Comparison of ENCODE assay signal across 23 cellular contexts in the genomic region with DNA sequence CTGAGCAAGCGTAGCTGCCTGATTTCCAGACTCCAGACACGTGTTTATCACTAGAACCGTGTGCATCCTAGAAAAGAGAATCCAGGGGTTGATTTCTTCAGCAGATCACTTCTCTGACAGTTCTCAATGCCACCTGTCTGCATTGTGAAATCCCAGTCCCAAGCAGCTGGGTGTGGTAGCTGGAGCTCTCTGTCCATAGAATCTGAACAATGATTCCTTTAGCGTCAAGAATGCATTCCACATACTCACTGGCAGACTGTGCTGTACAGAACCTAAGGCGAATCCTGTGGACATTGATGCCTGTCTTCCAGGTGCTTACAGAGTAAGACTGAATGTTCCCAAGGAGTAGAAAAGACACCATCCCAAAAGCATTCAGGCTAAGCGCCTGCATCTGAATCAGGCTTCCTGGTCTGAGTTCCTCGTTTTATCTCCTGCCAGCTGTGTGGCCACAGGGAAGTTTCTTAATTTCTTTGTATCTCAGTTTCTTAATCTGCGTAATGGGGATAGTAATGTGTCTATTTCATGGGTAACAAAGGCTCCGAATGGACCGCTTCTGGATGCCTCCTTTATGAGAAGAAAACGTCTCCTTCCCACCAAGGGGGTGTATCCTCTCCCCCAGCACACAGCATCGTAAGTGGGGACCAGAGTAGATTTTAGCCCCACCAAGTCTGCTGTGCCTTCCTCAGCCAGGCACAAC. TPM values are rescaled to one million over a fixed set of nuclear protein-coding genes. Genes with fewer than 3 reads are reported as not detected.
DNase-seq lines count a peak whose midpoint lies in the region; ATAC-seq and TF ChIP-seq lines count a peak whose summit lies in the region.
"Had no signal": no experiment of that assay in that cellular context is flagged by ENCODE, and none has a peak within 500 bp of the region (broad histone marks: within the 10 kb centered on the region; RNA-seq: fewer than 3 reads in every experiment).

No MANE protein-coding gene starts in this region.

- H3K27ac Mint-ChIP-seq in Caco-2 (ENCODE audit: unreplicated experiment): no peak overlapping the region
- H3K27ac Mint-ChIP-seq in activated T-cell treated with anti-CD3 and anti-CD28 coated beads, Interleukin-2, amount 50 U/mL, for 72 hours: no peak overlapping the region
- no peak overlapping the region for H3K27ac Mint-ChIP-seq in activated CD8-positive, alpha-beta T cell treated with anti-CD3 and anti-CD28 coated beads, Interleukin-2, amount 10 ng/mL, durations not matched to agents 7 days and 5 days
- H3K27ac Mint-ChIP-seq: activated CD4-positive, alpha-beta T cell treated with anti-CD3 and anti-CD28 coated beads, Interleukin-2, amount 10 ng/mL, durations not matched to agents 24 days and 14 days; activated T-helper 1 cell treated with anti-CD3 and anti-CD28 coated beads, Interleukin-12 subunit alpha, Interleukin-12 subunit beta, Interleukin-2, Interleukin-4 antibody, amounts not matched to agents 30 ng/mL and 10 ng/mL and 1 ng/mL, durations not matched to agents 14 hours and 24 hours and 36 hours; CD4-positive, alpha-beta T cell; IgD-negative memory B cell; naive B cell; stimulated activated naive B cell treated with anti-CD40 and anti-IgM and Interleukin-4, amounts not matched to agents 10 μg/mL and 1 μg/mL and 100 μg/mL, for 72 hours; T-helper 2 cell treated with Interferon-gamma antibody and Interleukin-4, amounts not matched to agents 5 μg/mL and 100 μg/mL, for 36 hours had no signal

- no peak overlapping the region for H3K4me3 Mint-ChIP-seq in Caco-2 (ENCODE audit: unreplicated experiment)
- H3K4me3 Mint-ChIP-seq in activated T-cell treated with anti-CD3 and anti-CD28 coated beads, Interleukin-2, amount 50 U/mL, for 72 hours: no peak overlapping the region
- no peak overlapping the region for H3K4me3 Mint-ChIP-seq in activated CD8-positive, alpha-beta T cell treated with anti-CD3 and anti-CD28 coated beads, Interleukin-2, amount 10 ng/mL, durations not matched to agents 7 days and 5 days
- H3K4me3 Mint-ChIP-seq: activated CD4-positive, alpha-beta T cell treated with anti-CD3 and anti-CD28 coated beads, Interleukin-2, amount 10 ng/mL, durations not matched to agents 24 days and 14 days; activated T-helper 1 cell treated with anti-CD3 and anti-CD28 coated beads, Interleukin-12 subunit alpha, Interleukin-12 subunit beta, Interleukin-2, Interleukin-4 antibody, amounts not matched to agents 30 ng/mL and 10 ng/mL and 1 ng/mL, durations not matched to agents 14 hours and 24 hours and 36 hours; CD4-positive, alpha-beta T cell; IgD-negative memory B cell; naive B cell; stimulated activated naive B cell treated with anti-CD40 and anti-IgM and Interleukin-4, amounts not matched to agents 10 μg/mL and 1 μg/mL and 100 μg/mL, for 72 hours; T-helper 2 cell treated with Interferon-gamma antibody and Interleukin-4, amounts not matched to agents 5 μg/mL and 100 μg/mL, for 36 hours had no signal

- no peaks in the 10 kb centered on the region for H3K79me2 ChIP-seq in hepatocyte

- no peak overlapping the region for H3K4me3 ChIP-seq in Caco-2 (ENCODE audit: low read depth, low read length)
- no peak overlapping the region for H3K4me3 ChIP-seq in Panc1 (ENCODE audit: low read depth in 2 of 2, low read length in 2 of 2)
- H3K4me3 ChIP-seq in hepatocyte: no peak overlapping the region
- no peak overlapping the region for H3K4me3 ChIP-seq in gastrocnemius medialis

- H3K9me3 ChIP-seq in Caco-2 (peaks cover 6% of the 10 kb centered on the region; the same call in 1 of the 2 replicates), Panc1 (ENCODE audit: control insufficient read depth, insufficient read depth, low read depth, low read length) (no peaks in the 10 kb centered on the region), hepatocyte (ENCODE audit: low read depth) (no peaks in the 10 kb centered on the region), gastrocnemius medialis (no peaks in the 10 kb centered on the region)

- in situ Hi-C loops in Panc1 (cut with HindIII; ENCODE audit: low pct_unique_long_range_greater_than_20kb, low sequenced_read_pairs): no loop called here
- in situ Hi-C loops in gastrocnemius medialis (cut with MboI; ENCODE audit: low sequenced_read_pairs in 4 of 4): no loop called here

- peaks cover 19% of the 10 kb centered on the region for H3K4me1 ChIP-seq in Caco-2
- peaks cover 8% of the 10 kb centered on the region for H3K4me1 ChIP-seq in Panc1 (ENCODE audit: control insufficient read depth, insufficient read depth, low read length)
- H3K4me1 ChIP-seq in hepatocyte (ENCODE audit: insufficient read depth): peaks cover 18% of the 10 kb centered on the region
- H3K4me1 ChIP-seq in gastrocnemius medialis: peaks cover 15% of the 10 kb centered on the region in 2 donors

- BruUV-seq in Caco-2 (replicated peaks; lab: Mats Ljungman, UMichigan): no TSS peak
- BruUV-seq in Panc1 (replicated peaks; lab: Mats Ljungman, UMichigan): no TSS peak

- H2AFZ ChIP-seq in hepatocyte: no peak overlapping the region

- H3K9me3 Mint-ChIP-seq in Caco-2 (ENCODE audit: unreplicated experiment): peaks cover 6% of the 10 kb centered on the region
- H3K9me3 Mint-ChIP-seq in activated T-cell treated with anti-CD3 and anti-CD28 coated beads, Interleukin-2, amount 50 U/mL, for 72 hours: peaks cover 0 to 1% of the 10 kb centered on the region in 2 donors
- peaks cover 4% of the 10 kb centered on the region for H3K9me3 Mint-ChIP-seq in activated CD8-positive, alpha-beta T cell treated with anti-CD3 and anti-CD28 coated beads, Interleukin-2, amount 10 ng/mL, durations not matched to agents 7 days and 5 days (ENCODE audit: insufficient read depth)
- H3K9me3 Mint-ChIP-seq: activated T-helper 1 cell treated with anti-CD3 and anti-CD28 coated beads, Interleukin-12 subunit alpha, Interleukin-12 subunit beta, Interleukin-2, Interleukin-4 antibody, amounts not matched to agents 30 ng/mL and 10 ng/mL and 1 ng/mL, durations not matched to agents 14 hours and 24 hours and 36 hours; T-helper 2 cell treated with Interferon-gamma antibody and Interleukin-4, amounts not matched to agents 5 μg/mL and 100 μg/mL, for 36 hours had no signal

- ATAC-seq in Panc1 (peak; percentile 38; the same call in 1 of the 2 replicates), gastrocnemius medialis (peak; percentile 89 to 96)
- no peak for ATAC-seq in activated T-cell treated with anti-CD3 and anti-CD28 coated beads, Interleukin-2, amount 50 U/mL, for 72 hours (replicated peaks in 1 of 2)
- no peak for ATAC-seq in activated CD8-positive, alpha-beta T cell treated with anti-CD3 and anti-CD28 coated beads, Interleukin-2, amount 10 ng/mL, durations not matched to agents 7 days and 5 days
- ATAC-seq: SK-N-SH treated with all-trans-retinoic acid at 6 μM for 48 hours; stimulated activated naive B cell treated with anti-CD40 and anti-IgM and Interleukin-4, amounts not matched to agents 10 μg/mL and 1 μg/mL and 100 μg/mL, for 72 hours had no signal

- peaks cover 26% of the 10 kb centered on the region for H3K4me1 Mint-ChIP-seq in Caco-2 (ENCODE audit: low read depth, unreplicated experiment)
- H3K4me1 Mint-ChIP-seq in activated T-cell treated with anti-CD3 and anti-CD28 coated beads, Interleukin-2, amount 50 U/mL, for 72 hours (ENCODE audit: low read depth): no peaks in the 10 kb centered on the region
- H3K4me1 Mint-ChIP-seq in activated CD8-positive, alpha-beta T cell treated with anti-CD3 and anti-CD28 coated beads, Interleukin-2, amount 10 ng/mL, durations not matched to agents 7 days and 5 days (ENCODE audit: low read depth): peaks cover 4% of the 10 kb centered on the region
- H3K4me1 Mint-ChIP-seq: activated CD4-positive, alpha-beta T cell treated with anti-CD3 and anti-CD28 coated beads, Interleukin-2, amount 10 ng/mL, durations not matched to agents 24 days and 14 days; naive B cell; stimulated activated naive B cell treated with anti-CD40 and anti-IgM and Interleukin-4, amounts not matched to agents 10 μg/mL and 1 μg/mL and 100 μg/mL, for 72 hours had no signal

- CTCF ChIA-PET in Caco-2 (lab: Charles Lee): no interaction called here
- CTCF ChIA-PET in Panc1 (lab: Charles Lee): no interaction called here
- CTCF ChIA-PET in activated CD8-positive, alpha-beta T cell treated with anti-CD3 and anti-CD28 coated beads, Interleukin-2, amount 10 ng/mL, durations not matched to agents 7 days and 5 days (lab: Charles Lee): interaction anchor here (1.2 to 1.7 kb wide), 2 partner anchors 9 to 11 kb away, joined by 3 to 5 read pairs; a partner anchor contains a TSS

- POLR2A ChIA-PET in Caco-2 (lab: Charles Lee): interaction anchor here (1.0 kb wide), 1 partner anchor 10 kb away, joined by 4 read pairs; a partner anchor contains a TSS
- POLR2A ChIA-PET in Panc1 (lab: Charles Lee): interaction anchor here (0.7 kb wide), 1 partner anchor 10 kb away, joined by 3 read pairs; no protein-coding TSS in a partner anchor
- POLR2A ChIA-PET in activated CD8-positive, alpha-beta T cell treated with anti-CD3 and anti-CD28 coated beads, Interleukin-2, amount 10 ng/mL, durations not matched to agents 7 days and 5 days (lab: Charles Lee): no interaction called here

- H3K36me3 ChIP-seq in Caco-2 (ENCODE audit: control insufficient read depth, insufficient read depth, low read length) (no peaks in the 10 kb centered on the region), Panc1 (ENCODE audit: control insufficient read depth, insufficient read depth, low read length) (no peaks in the 10 kb centered on the region), hepatocyte (replicated peaks; ENCODE audit: insufficient read depth, low read depth) (no peaks in the 10 kb centered on the region), gastrocnemius medialis (no peaks in the 10 kb centered on the region)

- no peaks in the 10 kb centered on the region for H3K9me2 ChIP-seq in hepatocyte (replicated peaks; ENCODE audit: insufficient read depth)

- no peaks in the 10 kb centered on the region for H3K27me3 ChIP-seq in Caco-2 (replicated peaks; ENCODE audit: control insufficient read depth, insufficient read depth, low read length)
- H3K27me3 ChIP-seq in Panc1 (ENCODE audit: control insufficient read depth, insufficient read depth, low read length): no peaks in the 10 kb centered on the region
- no peaks in the 10 kb centered on the region for H3K27me3 ChIP-seq in hepatocyte
- no peaks in the 10 kb centered on the region for H3K27me3 ChIP-seq in gastrocnemius medialis

- H3K27ac ChIP-seq in Panc1 (ENCODE audit: low read length) (no peak overlapping the region), hepatocyte (peak overlapping the region; percentile 55), gastrocnemius medialis (peak overlapping the region; percentile 51 to 79 (median 67))
- H3K27ac ChIP-seq: VCaP had no signal

- H3K4me2 ChIP-seq in hepatocyte: no peak overlapping the region

- no peaks in the 10 kb centered on the region for H3K27me3 Mint-ChIP-seq in Caco-2 (ENCODE audit: insufficient read depth, unreplicated experiment)
- peaks cover 21% of the 10 kb centered on the region for H3K27me3 Mint-ChIP-seq in activated T-cell treated with anti-CD3 and anti-CD28 coated beads, Interleukin-2, amount 50 U/mL, for 72 hours (ENCODE audit: low read depth)
- H3K27me3 Mint-ChIP-seq in activated CD8-positive, alpha-beta T cell treated with anti-CD3 and anti-CD28 coated beads, Interleukin-2, amount 10 ng/mL, durations not matched to agents 7 days and 5 days (ENCODE audit: low read depth): peaks cover 38% of the 10 kb centered on the region
- H3K27me3 Mint-ChIP-seq: CD4-positive, alpha-beta T cell had no signal

- intact Hi-C loops in Caco-2 (cut with micrococcal nuclease; ENCODE audit: unreplicated experiment) (no loop called here), Panc1 (cut with micrococcal nuclease; ENCODE audit: unreplicated experiment) (no loop called here), gastrocnemius medialis (cut with DNase I; ENCODE audit: low total_unique reads) (no loop called here)

- peak; percentile 44 to 51 for DNase-seq in Caco-2
- DNase-seq in Panc1 (ENCODE audit: low read depth, low spot score): no peak
- DNase-seq in hepatocyte (ENCODE audit: low spot score): no peak
- DNase-seq in gastrocnemius medialis: peak; percentile 75 to 78
- no peak for DNase-seq in inferior parietal cortex (ENCODE audit: extremely low spot score)
- no peak for DNase-seq in activated T-cell treated with anti-CD3 and anti-CD28 coated beads, Interleukin-2, amount 50 U/mL, for 72 hours
- DNase-seq in activated CD8-positive, alpha-beta T cell treated with anti-CD3 and anti-CD28 coated beads, Interleukin-2, amount 10 ng/mL, durations not matched to agents 7 days and 5 days: no peak
- DNase-seq: activated CD4-positive, alpha-beta T cell treated with anti-CD3 and anti-CD28 coated beads, Interleukin-2, amount 10 ng/mL, durations not matched to agents 24 days and 14 days; activated naive CD4-positive, alpha-beta T cell treated with anti-CD3 and anti-CD28 coated beads, Interleukin-2, amount 50 U/mL, for 16 hours; amygdala; CD4-positive, alpha-beta T cell; cortex of kidney; kidney glomerular epithelial cell; MM.1S; naive B cell; stimulated activated CD4-positive, alpha-beta T cell treated with anti-CD3 and anti-CD28 coated beads, Interleukin-12 subunit alpha, Interleukin-12 subunit beta, amount 100 ng/mL, for 4 hours; stimulated activated CD4-positive, alpha-beta T cell treated with anti-CD3 and anti-CD28 coated beads, Interleukin-4, amount 100 ng/mL, for 24 hours; stimulated activated naive B cell treated with anti-CD40 and anti-IgM and Interleukin-4, amounts not matched to agents 10 μg/mL and 1 μg/mL and 100 μg/mL, for 72 hours had no signal

- TF ChIP-seq CTCF in Caco-2 (IDR thresholded peaks at IDR 0.05; ENCODE audit: insufficient read depth in 1 of 2, low read depth in 1 of 2, low read length in 1 of 2, severe bottlenecking in 1 of 2, unreplicated experiment in 1 of 2) (no peak), Panc1 (IDR thresholded peaks at IDR 0.05) (no peak), hepatocyte (IDR thresholded peaks at IDR 0.05; ENCODE audit: poor library complexity) (no peak), gastrocnemius medialis (IDR thresholded peaks at IDR 0.05 in 4 of 5, conservative IDR thresholded peaks at IDR 0.05 in 1 of 5) (no peak)

- no peaks in the 10 kb centered on the region for H4K20me1 ChIP-seq in hepatocyte (ENCODE audit: insufficient read depth, poor library complexity, severe bottlenecking)

- peak in 1 of 2 donors; percentile 5 for TF ChIP-seq POLR2A in gastrocnemius medialis (IDR thresholded peaks at IDR 0.05)

- WGBS in hepatocyte (ENCODE audit: low lambda C conversion rate, missing lambda C conversion rate): 78% methylated on average over 12 of the region's 12 CpGs

- no peaks in the 10 kb centered on the region for H3K36me3 Mint-ChIP-seq in Caco-2 (ENCODE audit: insufficient read depth, unreplicated experiment)
- peaks cover 2 to 4% of the 10 kb centered on the region in 2 donors for H3K36me3 Mint-ChIP-seq in activated T-cell treated with anti-CD3 and anti-CD28 coated beads, Interleukin-2, amount 50 U/mL, for 72 hours (ENCODE audit: insufficient read depth in 2 of 2)
- no peaks in the 10 kb centered on the region for H3K36me3 Mint-ChIP-seq in activated CD8-positive, alpha-beta T cell treated with anti-CD3 and anti-CD28 coated beads, Interleukin-2, amount 10 ng/mL, durations not matched to agents 7 days and 5 days (ENCODE audit: low read depth)
- H3K36me3 Mint-ChIP-seq: IgD-negative memory B cell, naive B cell had no signal

RNA-seq across cellular contexts. Expression of a gene that starts 10.4 kb away (rescaled TPM):
- total RNA-seq in Caco-2 (2022): 14.9 and 16.2 TPM in 2 replicates
- 43.3 TPM for total RNA-seq in Panc1 (2021; ENCODE audit: unreplicated experiment)
- polyA plus RNA-seq in Panc1 (2012; ENCODE audit: insufficient read length): 27.5 TPM
- 26.0 and 31.1 TPM in 2 replicates for total RNA-seq in hepatocyte
- 21.9 and 22.2 TPM in 2 replicates for polyA plus RNA-seq in hepatocyte
- total RNA-seq in gastrocnemius medialis: 10 to 100 TPM; 11.0 to 31.1 (median 17.3) TPM
- 10 to 100 TPM; 29.3 to 45.5 TPM for total RNA-seq in activated T-cell treated with anti-CD3 and anti-CD28 coated beads, Interleukin-2, amount 50 U/mL, for 72 hours
- 10 to 100 TPM; 22.7 to 24.4 TPM for total RNA-seq in activated CD8-positive, alpha-beta T cell treated with anti-CD3 and anti-CD28 coated beads, Interleukin-2, amount 10 ng/mL, durations not matched to agents 7 days and 5 days

Comparison
In these comparisons a context has a peak if more than half of its experiments do, and no peak if none do; other contexts are left out.
1. DNase-seq: peak in Caco-2 (2 of 2) and gastrocnemius medialis (2 of 2); none in Panc1 (single experiment), hepatocyte (single experiment), inferior parietal cortex (single experiment), activated T-cell treated with anti-CD3 and anti-CD28 coated beads, Interleukin-2, amount 50 U/mL, for 72 hours (0 of 2) and activated CD8-positive, alpha-beta T cell treated with anti-CD3 and anti-CD28 coated beads, Interleukin-2, amount 10 ng/mL, durations not matched to agents 7 days and 5 days (single experiment).
2. ATAC-seq: peak in Panc1 (single experiment) and gastrocnemius medialis (2 of 2); none in activated T-cell treated with anti-CD3 and anti-CD28 coated beads, Interleukin-2, amount 50 U/mL, for 72 hours (0 of 2) and activated CD8-positive, alpha-beta T cell treated with anti-CD3 and anti-CD28 coated beads, Interleukin-2, amount 10 ng/mL, durations not matched to agents 7 days and 5 days (single experiment).